ENCODE assay signal across 1 cellular context in genomic region chr3:12810013-12810780, GRCh38.
A peak's percentile ranks its signal among the peaks of the same experiment; 100 is the strongest.
TF ChIP-seq lines count a peak whose summit lies in the region.

No MANE protein-coding gene starts in this region.

TF ChIP-seq in K562, 482 proteins besides CTCF, POLR2A, EP300 and RAD21 (continued from another document and continues in another):
- no peak for TF ChIP-seq E2F4 (CRISPR knock-in tag; IDR thresholded peaks at IDR 0.05; ENCODE audit: low read depth)
- no peak for TF ChIP-seq MAFG (tag; conservative IDR thresholded peaks at IDR 0.05)
- no peak for TF ChIP-seq EWSR1 (IDR thresholded peaks at IDR 0.05; ENCODE audit: borderline replicate concordance, low read depth, partially characterized antibody)
- no peak for TF ChIP-seq ZNF253 (CRISPR knock-in tag; conservative IDR thresholded peaks at IDR 0.05)
- no peak for TF ChIP-seq TAF1 (IDR thresholded peaks at IDR 0.05; ENCODE audit: control insufficient read depth, extremely low read depth, insufficient read depth, low read length, severe bottlenecking)
- no peak for TF ChIP-seq YBX1 (IDR thresholded peaks at IDR 0.05)
- TF ChIP-seq ZNF318 (IDR thresholded peaks at IDR 0.05; ENCODE audit: borderline replicate concordance in 1 of 2, low read depth in 1 of 2), result no peak
- no peak for TF ChIP-seq MXD1 (CRISPR knock-in tag; IDR thresholded peaks at IDR 0.05; ENCODE audit: borderline replicate concordance, poor library complexity, severe bottlenecking)
- TF ChIP-seq MIER1 (IDR thresholded peaks at IDR 0.05; ENCODE audit: low read depth), result no peak
- TF ChIP-seq ESRRA (IDR thresholded peaks at IDR 0.05; ENCODE audit: borderline replicate concordance, low read depth), result no peak; the same call in 1 of the 2 replicates
- peak; percentile 54 for TF ChIP-seq HCFC1 (IDR thresholded peaks at IDR 0.05; ENCODE audit: low read depth, low read length)
- TF ChIP-seq ZNF589 (CRISPR knock-in tag; IDR thresholded peaks at IDR 0.05; ENCODE audit: low read depth), result no peak
- TF ChIP-seq DLX4 (CRISPR knock-in tag; IDR thresholded peaks at IDR 0.05), result no peak
- 0 out of 2 replicates have a peak, but pooled peaks have one; percentile 36 for TF ChIP-seq HIVEP1 (CRISPR knock-in tag; IDR thresholded peaks at IDR 0.05)
- no peak for TF ChIP-seq HEY1 (CRISPR knock-in tag; IDR thresholded peaks at IDR 0.05; ENCODE audit: borderline replicate concordance)
- no peak for TF ChIP-seq ZFP91 (CRISPR knock-in tag; IDR thresholded peaks at IDR 0.05)
- no peak for TF ChIP-seq ZNF436 (CRISPR knock-in tag; IDR thresholded peaks at IDR 0.05)
- TF ChIP-seq E2F3 (CRISPR knock-in tag; IDR thresholded peaks at IDR 0.05), result no peak
- TF ChIP-seq BCLAF1 (IDR thresholded peaks at IDR 0.05; ENCODE audit: borderline replicate concordance in 1 of 2, control insufficient read depth in 1 of 2, low read depth in 2 of 2, low read length in 1 of 2), result no peak
- no peak for TF ChIP-seq ZNF57 (CRISPR knock-in tag; IDR thresholded peaks at IDR 0.05)
- TF ChIP-seq SREBF1 (IDR thresholded peaks at IDR 0.05; ENCODE audit: borderline replicate concordance, low read depth, low read length), result 0 out of 2 replicates have a peak, but pooled peaks have one; percentile 37
- no peak for TF ChIP-seq BRCA1 (IDR thresholded peaks at IDR 0.05)
- no peak for TF ChIP-seq BRCA1 (CRISPR knock-in tag; IDR thresholded peaks at IDR 0.05)
- TF ChIP-seq SNIP1 (IDR thresholded peaks at IDR 0.05; ENCODE audit: low read depth), result no peak
- TF ChIP-seq PYGO2 (tag; IDR thresholded peaks at IDR 0.05), result no peak
- TF ChIP-seq ZNF644 (tag; IDR thresholded peaks at IDR 0.05; ENCODE audit: low read depth), result no peak
- TF ChIP-seq MAFK (IDR thresholded peaks at IDR 0.05; ENCODE audit: low read length), result no peak
- no peak for TF ChIP-seq SP2 (IDR thresholded peaks at IDR 0.05; ENCODE audit: extremely low read depth, low read depth, low read length, poor library complexity, severe bottlenecking)
- TF ChIP-seq MBD1 (CRISPR knock-in tag; IDR thresholded peaks at IDR 0.05), result no peak
- TF ChIP-seq MYBL2 (IDR thresholded peaks at IDR 0.05; ENCODE audit: low read depth), result no peak
- no peak for TF ChIP-seq MYBL2 (CRISPR knock-in tag; IDR thresholded peaks at IDR 0.05; ENCODE audit: borderline replicate concordance)
- no peak for TF ChIP-seq ZNF212 (CRISPR knock-in tag; IDR thresholded peaks at IDR 0.05)
- no peak for TF ChIP-seq ZNF354B (CRISPR knock-in tag; IDR thresholded peaks at IDR 0.05)
- TF ChIP-seq ZNF140 (CRISPR knock-in tag; IDR thresholded peaks at IDR 0.05), result no peak
- no peak for TF ChIP-seq ETS2 (tag; IDR thresholded peaks at IDR 0.05; ENCODE audit: borderline replicate concordance, poor library complexity, severe bottlenecking)
- no peak for TF ChIP-seq PTRF (tag; IDR thresholded peaks at IDR 0.05)
- TF ChIP-seq ILK (tag; IDR thresholded peaks at IDR 0.05; ENCODE audit: borderline replicate concordance, low read depth), result no peak
- TF ChIP-seq IFI16 (CRISPR knock-in tag; IDR thresholded peaks at IDR 0.05), result no peak
- TF ChIP-seq FOXA1 (IDR thresholded peaks at IDR 0.05; ENCODE audit: borderline replicate concordance), result no peak
- no peak for TF ChIP-seq ZBTB5 (IDR thresholded peaks at IDR 0.05)
- TF ChIP-seq CBX1 (IDR thresholded peaks at IDR 0.05; ENCODE audit: low read depth), result 0 out of 2 replicates have a peak, but pooled peaks have one; percentile 52
- no peak for TF ChIP-seq SMARCE1 (IDR thresholded peaks at IDR 0.05)
- TF ChIP-seq LEF1 (IDR thresholded peaks at IDR 0.05), result no peak
- no peak for TF ChIP-seq CREB3L1 (IDR thresholded peaks at IDR 0.05; ENCODE audit: borderline replicate concordance, low read depth)
- 0 out of 2 replicates have a peak, but pooled peaks have one; percentile 72 for TF ChIP-seq ERF (CRISPR knock-in tag; IDR thresholded peaks at IDR 0.05)
- no peak for TF ChIP-seq SAFB (IDR thresholded peaks at IDR 0.05; ENCODE audit: borderline replicate concordance, low read depth, low read length)
